Comparison of ENCODE assay signal across 1 cellular context in the genomic region with DNA sequence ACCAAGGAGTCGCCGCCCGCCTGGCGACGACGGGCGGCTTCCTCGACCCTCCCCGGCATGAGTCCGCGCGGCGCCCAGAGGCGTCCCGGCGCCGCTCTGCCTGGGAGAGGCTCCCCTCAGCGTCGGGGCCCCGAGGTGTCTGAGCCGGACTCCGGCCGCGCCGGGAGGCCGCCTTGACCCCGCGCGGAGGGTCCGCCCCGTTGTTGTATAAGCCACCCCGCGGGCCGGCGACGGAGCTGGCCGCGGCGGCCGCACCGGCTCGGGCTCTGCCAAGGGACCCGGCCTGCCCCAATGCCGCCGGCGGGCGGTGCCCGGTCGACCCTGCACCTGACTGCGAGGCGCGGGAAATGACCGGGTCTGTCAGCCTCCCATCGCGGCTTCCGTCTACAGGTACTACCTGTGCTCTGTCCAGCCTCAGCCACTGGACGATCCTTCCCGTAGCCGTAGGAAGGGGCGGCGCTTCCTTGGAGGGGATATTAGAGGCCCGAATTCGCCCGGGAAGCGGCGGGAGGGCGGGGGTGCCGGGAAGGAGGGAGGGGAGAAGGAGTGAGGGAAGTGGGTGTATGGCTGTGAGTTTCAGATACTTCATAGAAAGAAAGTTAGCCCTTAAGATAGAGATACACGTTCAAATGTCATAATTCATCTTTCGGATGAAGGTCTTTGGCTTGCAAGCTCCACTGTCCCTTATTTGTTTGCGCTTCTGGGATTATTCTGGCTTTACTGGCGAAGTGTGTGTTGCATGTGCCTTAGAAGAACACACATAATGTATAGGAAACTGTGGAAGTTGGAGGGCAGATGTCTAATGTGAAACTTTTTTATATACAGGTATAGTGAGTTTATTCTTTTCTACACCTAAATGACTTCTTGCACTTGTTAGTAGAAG.
A peak's percentile ranks its signal among the peaks of the same experiment; 100 is the strongest.
TF ChIP-seq lines count a peak whose summit lies in the region.

No MANE protein-coding gene starts in this region.

TF ChIP-seq in HepG2, 621 proteins besides CTCF, POLR2A, EP300 and RAD21 (continued from another document and continues in another):
- TF ChIP-seq BRF2 (CRISPR knock-in tag; IDR thresholded peaks at IDR 0.05) (no peak), ZNF572 (CRISPR knock-in tag; IDR thresholded peaks at IDR 0.05) (no peak), ZFAT (CRISPR knock-in tag; conservative IDR thresholded peaks at IDR 0.05) (no peak), HDAC6 (IDR thresholded peaks at IDR 0.05; ENCODE audit: low read depth, low read length) (no peak), SIX1 (CRISPR knock-in tag; IDR thresholded peaks at IDR 0.05; ENCODE audit: borderline replicate concordance) (no peak), HNRNPLL (IDR thresholded peaks at IDR 0.05; ENCODE audit: low read depth, low read length, poor library complexity, severe bottlenecking) (peak; percentile 18), HOXA5 (CRISPR knock-in tag; IDR thresholded peaks at IDR 0.05) (no peak), ZNF562 (CRISPR knock-in tag; IDR thresholded peaks at IDR 0.05; ENCODE audit: borderline replicate concordance) (no peak), ZNF83 (CRISPR knock-in tag; IDR thresholded peaks at IDR 0.05; ENCODE audit: borderline replicate concordance) (no peak), ZNF160 (CRISPR knock-in tag; IDR thresholded peaks at IDR 0.05) (no peak), TMF1 (CRISPR knock-in tag; IDR thresholded peaks at IDR 0.05; ENCODE audit: low read depth) (no peak), PHF8 (CRISPR knock-in tag; IDR thresholded peaks at IDR 0.05) (no peak), SMARCC2 (IDR thresholded peaks at IDR 0.05) (no peak), POGZ (CRISPR knock-in tag; IDR thresholded peaks at IDR 0.05) (no peak), ZBTB40 (IDR thresholded peaks at IDR 0.05) (no peak), ZBTB40 (CRISPR knock-in tag; IDR thresholded peaks at IDR 0.05) (no peak), E2F2 (CRISPR knock-in tag; IDR thresholded peaks at IDR 0.05; ENCODE audit: borderline replicate concordance) (no peak), ZNF605 (CRISPR knock-in tag; IDR thresholded peaks at IDR 0.05) (no peak), RBAK (CRISPR knock-in tag; IDR thresholded peaks at IDR 0.05) (no peak), ZNF782 (CRISPR knock-in tag; IDR thresholded peaks at IDR 0.05; ENCODE audit: borderline replicate concordance) (no peak), XRCC5 (optimal IDR thresholded peaks at IDR 0.05; ENCODE audit: low read length) (no peak), FOXJ3 (CRISPR knock-in tag; IDR thresholded peaks at IDR 0.05; ENCODE audit: borderline replicate concordance) (no peak), TRIM24 (CRISPR knock-in tag; IDR thresholded peaks at IDR 0.05) (no peak), CREB3 (CRISPR knock-in tag; IDR thresholded peaks at IDR 0.05) (no peak), GMEB2 (CRISPR knock-in tag; IDR thresholded peaks at IDR 0.05; ENCODE audit: low read depth) (no peak; the same call in 1 of the 2 replicates), ZBTB44 (CRISPR knock-in tag; IDR thresholded peaks at IDR 0.05) (no peak), SMAD9 (CRISPR knock-in tag; IDR thresholded peaks at IDR 0.05) (no peak), PLRG1 (conservative IDR thresholded peaks at IDR 0.05) (no peak), HNF1B (CRISPR knock-in tag; IDR thresholded peaks at IDR 0.05) (no peak), BORCS8-MEF2B (CRISPR knock-in tag; IDR thresholded peaks at IDR 0.05) (no peak), HMGA1 (CRISPR knock-in tag; conservative IDR thresholded peaks at IDR 0.05) (no peak), SNAI1 (CRISPR knock-in tag; IDR thresholded peaks at IDR 0.05; ENCODE audit: borderline replicate concordance) (no peak), HMG20B (CRISPR knock-in tag; conservative IDR thresholded peaks at IDR 0.05) (no peak), SP5 (CRISPR knock-in tag; IDR thresholded peaks at IDR 0.05; ENCODE audit: borderline replicate concordance, low read depth) (no peak), KMT2B (CRISPR knock-in tag; IDR thresholded peaks at IDR 0.05) (peak; percentile 59), NFYB (CRISPR knock-in tag; IDR thresholded peaks at IDR 0.05) (peak; percentile 37; the same call in 1 of the 2 replicates), MAF1 (CRISPR knock-in tag; IDR thresholded peaks at IDR 0.05; ENCODE audit: borderline replicate concordance) (no peak), ZNF207 (IDR thresholded peaks at IDR 0.05; ENCODE audit: borderline replicate concordance) (no peak), PTBP1 (IDR thresholded peaks at IDR 0.05; ENCODE audit: low read depth, low read length, poor library complexity, severe bottlenecking) (no peak)
- TF ChIP-seq, protein P1, sequence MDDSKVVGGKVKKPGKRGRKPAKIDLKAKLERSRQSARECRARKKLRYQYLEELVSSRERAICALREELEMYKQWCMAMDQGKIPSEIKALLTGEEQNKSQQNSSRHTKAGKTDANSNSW (CRISPR knock-in tag; IDR thresholded peaks at IDR 0.05; ENCODE audit: borderline replicate concordance): no peak
- TF ChIP-seq, protein P2, sequence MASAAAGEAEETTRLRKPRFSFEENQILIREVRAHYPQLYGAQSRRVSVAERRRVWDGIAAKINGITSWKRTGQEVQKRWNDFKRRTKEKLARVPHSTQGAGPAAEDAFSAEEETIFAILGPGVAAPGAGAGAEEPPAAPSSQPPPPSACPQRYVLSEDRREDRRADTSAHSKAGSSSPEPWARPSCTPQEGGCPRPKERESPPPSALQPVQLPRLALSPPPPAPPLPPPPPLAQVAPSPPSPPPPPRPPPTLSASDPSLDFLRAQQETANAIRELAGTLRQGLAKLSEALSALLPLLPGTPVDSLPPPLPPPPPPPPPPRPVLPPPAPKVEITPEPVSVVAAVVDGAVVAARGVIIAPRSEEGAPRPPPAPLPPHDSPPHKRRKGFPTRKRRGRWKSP (CRISPR knock-in tag; IDR thresholded peaks at IDR 0.05): 0 out of 2 replicates have a peak, but pooled peaks have one; percentile 3
